Comparison of ENCODE assay signal across 1 cellular context in the genomic region with DNA sequence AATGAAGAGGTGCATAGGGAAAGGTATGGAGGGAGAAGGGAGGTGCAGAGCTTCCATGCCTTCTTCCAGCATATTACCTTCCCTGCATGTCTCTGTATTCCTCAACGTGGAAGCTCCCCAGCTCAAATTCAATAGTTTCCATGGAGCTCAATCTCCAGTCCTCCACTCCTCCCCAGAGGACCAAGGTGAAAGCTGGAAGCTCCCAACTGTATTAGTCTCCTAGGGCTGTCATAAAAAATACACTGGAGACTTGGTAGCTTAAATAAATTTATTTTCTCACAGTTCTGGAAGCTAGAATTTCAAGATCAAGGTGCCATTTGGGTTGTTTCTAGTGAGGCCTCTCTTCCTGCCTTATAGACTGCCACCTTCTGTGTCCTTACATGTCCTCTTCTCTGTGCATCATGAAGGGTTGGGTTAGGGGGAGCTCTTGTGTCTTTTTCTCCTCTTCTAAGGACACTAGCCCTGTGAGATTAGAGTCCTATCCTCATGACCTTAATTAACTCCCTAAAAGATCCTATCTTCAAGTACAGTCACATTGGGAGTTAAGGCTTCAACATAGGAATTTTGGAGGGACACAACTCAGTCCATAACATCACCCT.
TF ChIP-seq lines count a peak whose summit lies in the region.

No MANE protein-coding gene starts in this region.

TF ChIP-seq in HepG2, 621 proteins besides CTCF, POLR2A, EP300 and RAD21:
- TF ChIP-seq MAFF (IDR thresholded peaks at IDR 0.05; ENCODE audit: low read depth, low read length): no peak
- TF ChIP-seq THRA (CRISPR knock-in tag; IDR thresholded peaks at IDR 0.05; ENCODE audit: borderline replicate concordance): peak; percentile 67; the same call in 1 of the 2 replicates
